1 cellular context compared by ENCODE assay signal in genomic region chr1:23177438-23178380, GRCh38.
TF ChIP-seq lines count a peak whose summit lies in the region.

No MANE protein-coding gene starts in this region.

TF ChIP-seq in WTC11, 78 proteins besides CTCF, POLR2A, EP300 and RAD21 (continued from another document):
- no peak for TF ChIP-seq AFF4 (CRISPR knock-in tag; IDR thresholded peaks at IDR 0.05; ENCODE audit: borderline replicate concordance)
- TF ChIP-seq ELF4 (CRISPR knock-in tag; IDR thresholded peaks at IDR 0.05; ENCODE audit: low read depth): no peak
- no peak for TF ChIP-seq ZNF396 (CRISPR knock-in tag; IDR thresholded peaks at IDR 0.05; ENCODE audit: borderline replicate concordance)
- no peak for TF ChIP-seq ZNF232 (CRISPR knock-in tag; IDR thresholded peaks at IDR 0.05)
- no peak for TF ChIP-seq ZNF671 (CRISPR knock-in tag; IDR thresholded peaks at IDR 0.05)
- no peak for TF ChIP-seq USF2 (CRISPR knock-in tag; IDR thresholded peaks at IDR 0.05)
- TF ChIP-seq IRF1 (CRISPR knock-in tag; IDR thresholded peaks at IDR 0.05): no peak
- TF ChIP-seq GTF2I (CRISPR knock-in tag; conservative IDR thresholded peaks at IDR 0.05): no peak
- TF ChIP-seq NR1H2 (CRISPR knock-in tag; IDR thresholded peaks at IDR 0.05): no peak
TF ChIP-seq in WTC11: peak in this region for 13.
